Comparison of ENCODE assay signal across 10 cellular contexts in genomic region chr10:47257396-47258120, GRCh38. TPM values are rescaled to one million over a fixed set of nuclear protein-coding genes. Genes with fewer than 3 reads are reported as not detected.
DNase-seq lines count a peak whose midpoint lies in the region; ATAC-seq and TF ChIP-seq lines count a peak whose summit lies in the region.
"Had no signal": no experiment of that assay in that cellular context is flagged by ENCODE, and none has a peak within 500 bp of the region (broad histone marks: within the 10 kb centered on the region; RNA-seq: fewer than 3 reads in every experiment).

No MANE protein-coding gene starts in this region.

- WGBS in spleen, 5 donors = 48 to 64% (median 59%) methylated on average over 4 of the region's 4 CpGs

- peak overlapping the region; percentile 41 for H3K4me2 ChIP-seq in OCI-LY3 (ENCODE audit: low read length)

- H3K9me3 ChIP-seq in OCI-LY3 (ENCODE audit: insufficient read depth, low read length) = no peaks in the 10 kb centered on the region
- no peaks in the 10 kb centered on the region for H3K9me3 ChIP-seq in spleen

- no peaks in the 10 kb centered on the region for H3K79me2 ChIP-seq in OCI-LY3 (ENCODE audit: low read length)

- H3K4me1 ChIP-seq in OCI-LY3 (ENCODE audit: low read length) (peaks cover 40% of the 10 kb centered on the region), spleen (peaks cover 11 to 79% (median 46%) of the 10 kb centered on the region in 6 donors)

- no peak overlapping the region for H3K9ac ChIP-seq in OCI-LY3 (ENCODE audit: low read length)

- no peak overlapping the region for H2AFZ ChIP-seq in OCI-LY3 (ENCODE audit: low read depth, low read length)

- no peak for TF ChIP-seq CTCF in OCI-LY3 (IDR thresholded peaks at IDR 0.05; ENCODE audit: low read depth, low read length)
- TF ChIP-seq CTCF in spleen (IDR thresholded peaks at IDR 0.05 in 8 of 11, conservative IDR thresholded peaks at IDR 0.05 in 3 of 11) = no peak

- H3K27me3 ChIP-seq in OCI-LY3 (ENCODE audit: low read depth, low read length) = no peaks in the 10 kb centered on the region
- H3K27me3 ChIP-seq in spleen (replicated peaks in 1 of 7) = peaks cover 0 to 7% (median 0%) of the 10 kb centered on the region in 7 donors

- no peak overlapping the region for H3K4me3 ChIP-seq in OCI-LY3 (ENCODE audit: low read length)
- peak overlapping the region in 1 of 8 donors; percentile 21 for H3K4me3 ChIP-seq in spleen

- intact Hi-C loops in spleen (cut with DNase I; ENCODE audit: low total_unique reads) = no loop called here

- ATAC-seq in GM21723 (IDR thresholded peaks at IDR 0.05; ENCODE audit: unreplicated experiment) (no peak), GM21619 (IDR thresholded peaks at IDR 0.05; ENCODE audit: unreplicated experiment) (no peak)

- H4K20me1 ChIP-seq in OCI-LY3 (ENCODE audit: insufficient read depth, low read length) = no peaks in the 10 kb centered on the region

- H3K36me3 ChIP-seq in OCI-LY3 (replicated peaks; ENCODE audit: low read depth, low read length) = no peaks in the 10 kb centered on the region
- H3K36me3 ChIP-seq in spleen = no peaks in the 10 kb centered on the region

- no peak for TF ChIP-seq POLR2A in spleen (IDR thresholded peaks at IDR 0.05)

- no peak overlapping the region for H3K27ac ChIP-seq in OCI-LY3 (ENCODE audit: low read length)
- H3K27ac ChIP-seq in spleen = peak overlapping the region; percentile 51 to 86 (median 72)

- peak; percentile 56 for DNase-seq in activated CD8-positive, alpha-beta memory T cell treated with anti-CD3 and anti-CD28 coated beads for 24 hours
- no peak for DNase-seq in activated CD8-positive, alpha-beta memory T cell treated with anti-CD3 and anti-CD28 coated beads, Interleukin-2, amount 50 U/mL, for 48 hours
- peak; percentile 64 for DNase-seq in central memory CD4-positive, alpha-beta T cell
- DNase-seq in spleen = no peak
- DNase-seq in RPMI8226 = no peak
- DNase-seq: NCI-H446 treated with DMSO at 0.1 percent for 48 hours had no signal

RNA-seq across cellular contexts. Expression of gene GDF10, which starts 42.4 kb away (rescaled TPM):
- under 1 TPM in 4 of 7 donors, not detected in 3; 0.19 to 0.30 (median 0.21) TPM for total RNA-seq in spleen
- under 1 TPM; 0.02 to 0.35 (median 0.12) TPM for polyA plus RNA-seq in spleen
- total RNA-seq: epithelial cell of proximal tubule had no signal

Comparison
In these comparisons a context has a peak if more than half of its experiments do, and no peak if none do; other contexts are left out.
1. DNase-seq: peak in activated CD8-positive, alpha-beta memory T cell treated with anti-CD3 and anti-CD28 coated beads for 24 hours (single experiment) and central memory CD4-positive, alpha-beta T cell (single experiment); none in activated CD8-positive, alpha-beta memory T cell treated with anti-CD3 and anti-CD28 coated beads, Interleukin-2, amount 50 U/mL, for 48 hours (single experiment), spleen (single experiment) and RPMI8226 (single experiment).